ENCODE assay signal across 23 cellular contexts in genomic region chr20:49885558-49886332, GRCh38. TPM values are rescaled to one million over a fixed set of nuclear protein-coding genes. Genes with fewer than 3 reads are reported as not detected.
DNase-seq lines count a peak whose midpoint lies in the region; ATAC-seq and TF ChIP-seq lines count a peak whose summit lies in the region.
"Had no signal": no experiment of that assay in that cellular context is flagged by ENCODE, and none has a peak within 500 bp of the region (broad histone marks: within the 10 kb centered on the region; RNA-seq: fewer than 3 reads in every experiment).

No MANE protein-coding gene starts in this region.

- H3K9me3 ChIP-seq in CD8-positive, alpha-beta memory T cell (ENCODE audit: low read length), result no peaks in the 10 kb centered on the region
- H3K9me3 ChIP-seq: ovary, right lobe of liver, SJCRH30, testis had no signal

- peaks cover 13% of the 10 kb centered on the region for H3K36me3 ChIP-seq in CD8-positive, alpha-beta memory T cell (ENCODE audit: insufficient read depth, low read length)
- H3K36me3 ChIP-seq: ovary had no signal

- no peaks in the 10 kb centered on the region for H3K9me3 Mint-ChIP-seq in CD8-positive, alpha-beta memory T cell
- no peaks in the 10 kb centered on the region for H3K9me3 Mint-ChIP-seq in WTC11
- no peaks in the 10 kb centered on the region for H3K9me3 Mint-ChIP-seq in nephron progenitor cell
- H3K9me3 Mint-ChIP-seq: activated CD4-positive, alpha-beta T cell treated with anti-CD3 and anti-CD28 coated beads, Interleukin-2, amount 10 ng/mL, durations not matched to agents 7 days and 5 days; dendritic cell treated with granulocyte-macrophage colony-stimulating factor and Interleukin-4, amounts not matched to agents 40 ng/mL and 50 ng/mL, for 4 days had no signal

- CTCF ChIA-PET in CD8-positive, alpha-beta memory T cell (lab: Charles Lee), result interaction anchor here (2.0 kb wide), 1 partner anchor 276 kb away, joined by 7 read pairs; no protein-coding TSS in a partner anchor
- CTCF ChIA-PET in WTC11 (lab: Charles Lee), result interaction anchor here (0.6 to 6.2 kb wide), 7 partner anchors 13 to 864 kb away, joined by 3 to 110 read pairs (median 7); no protein-coding TSS in a partner anchor

- H3K27me3 ChIP-seq in CD8-positive, alpha-beta memory T cell (ENCODE audit: insufficient read depth, low read length, poor library complexity, severe bottlenecking), result no peaks in the 10 kb centered on the region
- H3K27me3 ChIP-seq: cardiac muscle cell, foreskin keratinocyte, ovary, right lobe of liver, SJCRH30, testis had no signal

- peaks cover 0 to 87% (median 15%) of the 10 kb centered on the region in 3 donors for H3K36me3 Mint-ChIP-seq in CD8-positive, alpha-beta memory T cell
- H3K36me3 Mint-ChIP-seq in WTC11 (no peaks in the 10 kb centered on the region), nephron progenitor cell (ENCODE audit: low read depth) (peaks cover 11% of the 10 kb centered on the region)

- H3K4me3 ChIP-seq in CD8-positive, alpha-beta memory T cell (ENCODE audit: low read length), result no peak overlapping the region
- H3K4me3 ChIP-seq: cardiac muscle cell, lung, ovary, right lobe of liver, SJCRH30, testis had no signal

- in situ Hi-C loops in ACHN (cut with HindIII; ENCODE audit: low pct_ligation_motif_present, low pct_unique_long_range_greater_than_20kb, low sequenced_read_pairs), result no loop called here

- POLR2A ChIA-PET in CD8-positive, alpha-beta memory T cell (lab: Charles Lee), result no interaction called here
- POLR2A ChIA-PET in WTC11 (lab: Charles Lee), result no interaction called here

- peak overlapping the region in 5 of 8 donors; percentile 2 to 75 (median 28) for H3K27ac Mint-ChIP-seq in CD8-positive, alpha-beta memory T cell
- H3K27ac Mint-ChIP-seq in WTC11, result peak overlapping the region; percentile 14; the same call in 1 of the 2 replicates
- peak overlapping the region; percentile 21 for H3K27ac Mint-ChIP-seq in nephron progenitor cell
- H3K27ac Mint-ChIP-seq: activated CD4-positive, alpha-beta T cell treated with anti-CD3 and anti-CD28 coated beads, Interleukin-2, amount 10 ng/mL, durations not matched to agents 7 days and 5 days; dendritic cell treated with granulocyte-macrophage colony-stimulating factor and Interleukin-4, amounts not matched to agents 40 ng/mL and 50 ng/mL, for 4 days had no signal

- no peak overlapping the region for H3K27ac ChIP-seq in CD8-positive, alpha-beta memory T cell (ENCODE audit: low read depth, low read length)
- H3K27ac ChIP-seq: cardiac muscle cell, foreskin keratinocyte, right lobe of liver had no signal

- peaks cover 0 to 5% (median 5%) of the 10 kb centered on the region in 3 donors for H3K4me1 Mint-ChIP-seq in CD8-positive, alpha-beta memory T cell
- peaks cover 29% of the 10 kb centered on the region for H3K4me1 Mint-ChIP-seq in WTC11
- H3K4me1 Mint-ChIP-seq in nephron progenitor cell, result peaks cover 56% of the 10 kb centered on the region

- no peak overlapping the region for H3K4me3 Mint-ChIP-seq in CD8-positive, alpha-beta memory T cell
- H3K4me3 Mint-ChIP-seq in WTC11, result no peak overlapping the region
- no peak overlapping the region for H3K4me3 Mint-ChIP-seq in nephron progenitor cell
- H3K4me3 Mint-ChIP-seq: activated CD4-positive, alpha-beta T cell treated with anti-CD3 and anti-CD28 coated beads, Interleukin-2, amount 10 ng/mL, durations not matched to agents 7 days and 5 days; dendritic cell treated with granulocyte-macrophage colony-stimulating factor and Interleukin-4, amounts not matched to agents 40 ng/mL and 50 ng/mL, for 4 days had no signal

- ATAC-seq in WTC11 (no peak), HG02852 (IDR thresholded peaks at IDR 0.05; ENCODE audit: unreplicated experiment) (no peak)
- ATAC-seq: foreskin keratinocyte, PC-3, right lobe of liver had no signal

- TF ChIP-seq CTCF in WTC11 (IDR thresholded peaks at IDR 0.05) (no peak), nephron progenitor cell (IDR thresholded peaks at IDR 0.05) (no peak)

- no peaks in the 10 kb centered on the region for H3K4me1 ChIP-seq in CD8-positive, alpha-beta memory T cell (ENCODE audit: insufficient read depth, low read length)
- H3K4me1 ChIP-seq: foreskin keratinocyte had no signal

- H3K27me3 Mint-ChIP-seq in CD8-positive, alpha-beta memory T cell, result no peaks in the 10 kb centered on the region
- no peaks in the 10 kb centered on the region for H3K27me3 Mint-ChIP-seq in WTC11 (ENCODE audit: low read depth)
- no peaks in the 10 kb centered on the region for H3K27me3 Mint-ChIP-seq in nephron progenitor cell (ENCODE audit: low read depth, poor library complexity)
- H3K27me3 Mint-ChIP-seq: activated CD4-positive, alpha-beta T cell treated with anti-CD3 and anti-CD28 coated beads, Interleukin-2, amount 10 ng/mL, durations not matched to agents 7 days and 5 days; dendritic cell treated with granulocyte-macrophage colony-stimulating factor and Interleukin-4, amounts not matched to agents 40 ng/mL and 50 ng/mL, for 4 days had no signal

- peak; percentile 38 for DNase-seq in ACHN
- no peak for DNase-seq in CD8-positive, alpha-beta memory T cell
- DNase-seq in WTC11 (ENCODE audit: low spot score), result no peak
- DNase-seq in nephron progenitor cell, result no peak
- no peak for DNase-seq in superior temporal gyrus (ENCODE audit: extremely low spot score)
- no peak for DNase-seq in DMS53 treated with DMSO at 0.1 percent for 48 hours (lab: John Stamatoyannopoulos, UW; ENCODE audit: unreplicated experiment)
- DNase-seq in NCI-H1105 (lab: John Stamatoyannopoulos, UW), result no peak
- DNase-seq: activated CD4-positive, alpha-beta T cell treated with anti-CD3 and anti-CD28 coated beads, Interleukin-2, amount 10 ng/mL, durations not matched to agents 7 days and 5 days; amniotic stem cell; foreskin keratinocyte; hypothalamus; islet precursor cell; NCI-H748 treated with DMSO at 0.1 percent for 48 hours; ovary; PC-3; SJCRH30; T-helper 1 cell; testis had no signal

TF ChIP-seq in WTC11, 78 proteins besides CTCF, POLR2A, EP300 and RAD21 (continues in another document):
- TF ChIP-seq ZNF138 (CRISPR knock-in tag; conservative IDR thresholded peaks at IDR 0.05) (no peak), FOXJ3 (CRISPR knock-in tag; IDR thresholded peaks at IDR 0.05; ENCODE audit: borderline replicate concordance) (no peak), ZBTB43 (CRISPR knock-in tag; IDR thresholded peaks at IDR 0.05) (no peak), E2F4 (CRISPR knock-in tag; IDR thresholded peaks at IDR 0.05; ENCODE audit: borderline replicate concordance, low read depth) (no peak), NR2C2 (CRISPR knock-in tag; IDR thresholded peaks at IDR 0.05) (no peak), MYBL2 (CRISPR knock-in tag; IDR thresholded peaks at IDR 0.05) (no peak), TEAD1 (CRISPR knock-in tag; IDR thresholded peaks at IDR 0.05) (no peak), E2F1 (CRISPR knock-in tag; IDR thresholded peaks at IDR 0.05) (no peak), EMX1 (CRISPR knock-in tag; IDR thresholded peaks at IDR 0.05) (no peak), ZNF263 (CRISPR knock-in tag; IDR thresholded peaks at IDR 0.05; ENCODE audit: low read depth) (no peak)

RNA-seq across cellular contexts. Expression of gene SPATA2, which starts 29.6 kb away (rescaled TPM):
- 10 to 100 TPM; 15.0 to 16.0 TPM for total RNA-seq in CD8-positive, alpha-beta memory T cell
- 5.3 TPM for polyA plus RNA-seq in CD8-positive, alpha-beta memory T cell
- total RNA-seq in WTC11 (2021), result 10.1 to 11.3 TPM (median 11.3 TPM) in 3 replicates

RNA-seq across cellular contexts. Expression of gene RNF114, which starts 50.5 kb away (rescaled TPM):
- 10 to 100 TPM; 64.0 to 67.1 TPM for total RNA-seq in CD8-positive, alpha-beta memory T cell
- polyA plus RNA-seq in CD8-positive, alpha-beta memory T cell, result 112 TPM
- total RNA-seq in WTC11 (2021), result 86.6 to 91.6 TPM (median 88.1 TPM) in 3 replicates
